Comparison of ENCODE assay signal across 1 cellular context in genomic region chr16:85569615-85570212, GRCh38.
TF ChIP-seq lines count a peak whose summit lies in the region.

No MANE protein-coding gene starts in this region.

TF ChIP-seq in K562, 482 proteins besides CTCF, POLR2A, EP300 and RAD21 (continued from another document):
- TF ChIP-seq, protein P1, sequence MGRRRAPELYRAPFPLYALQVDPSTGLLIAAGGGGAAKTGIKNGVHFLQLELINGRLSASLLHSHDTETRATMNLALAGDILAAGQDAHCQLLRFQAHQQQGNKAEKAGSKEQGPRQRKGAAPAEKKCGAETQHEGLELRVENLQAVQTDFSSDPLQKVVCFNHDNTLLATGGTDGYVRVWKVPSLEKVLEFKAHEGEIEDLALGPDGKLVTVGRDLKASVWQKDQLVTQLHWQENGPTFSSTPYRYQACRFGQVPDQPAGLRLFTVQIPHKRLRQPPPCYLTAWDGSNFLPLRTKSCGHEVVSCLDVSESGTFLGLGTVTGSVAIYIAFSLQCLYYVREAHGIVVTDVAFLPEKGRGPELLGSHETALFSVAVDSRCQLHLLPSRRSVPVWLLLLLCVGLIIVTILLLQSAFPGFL (CRISPR knock-in tag; IDR thresholded peaks at IDR 0.05): no peak
- TF ChIP-seq RCOR1 (IDR thresholded peaks at IDR 0.05; ENCODE audit: borderline replicate concordance in 1 of 2, low read depth in 2 of 2, low read length in 2 of 2) (peak in 1 of 2 experiments; percentile 59; a peak in 2 of 4 replicates), TARDBP (IDR thresholded peaks at IDR 0.05) (0 out of 2 replicates have a peak, but pooled peaks have one; percentile 49), CSDE1 (IDR thresholded peaks at IDR 0.05) (no peak), ATF1 (CRISPR knock-in tag; IDR thresholded peaks at IDR 0.05) (no peak), ATF1 (tag; IDR thresholded peaks at IDR 0.05) (peak; percentile 62), POLR2H (tag; IDR thresholded peaks at IDR 0.05; ENCODE audit: low read depth) (no peak), CTBP1 (IDR thresholded peaks at IDR 0.05; ENCODE audit: borderline replicate concordance) (peak; percentile 53; the same call in 1 of the 2 replicates), JUN (IDR thresholded peaks at IDR 0.05; ENCODE audit: borderline replicate concordance, low read depth, low read length) (no peak), JUN (CRISPR knock-in tag; IDR thresholded peaks at IDR 0.05; ENCODE audit: borderline replicate concordance) (0 out of 2 replicates have a peak, but pooled peaks have one; percentile 69), U2AF2 (optimal IDR thresholded peaks at IDR 0.05; ENCODE audit: low read depth, low read length) (no peak), ZC3H8 (IDR thresholded peaks at IDR 0.05) (peak; percentile 56; the same call in 1 of the 2 replicates), ZBTB1 (CRISPR knock-in tag; IDR thresholded peaks at IDR 0.05; ENCODE audit: borderline replicate concordance, low read depth) (peak; percentile 45; the same call in 1 of the 2 replicates), TCF7L2 (IDR thresholded peaks at IDR 0.05; ENCODE audit: low read depth, low read length) (no peak), ETV1 (tag; conservative IDR thresholded peaks at IDR 0.05; ENCODE audit: low read depth) (peak; percentile 78), ETV6 (IDR thresholded peaks at IDR 0.05; ENCODE audit: borderline replicate concordance in 1 of 2, low read depth in 2 of 2, low read length in 1 of 2) (no peak), ETV6 (CRISPR knock-in tag; IDR thresholded peaks at IDR 0.05; ENCODE audit: borderline replicate concordance) (no peak), ZNF766 (CRISPR knock-in tag; conservative IDR thresholded peaks at IDR 0.05) (peak; percentile 100), HNRNPLL (IDR thresholded peaks at IDR 0.05; ENCODE audit: low read depth, low read length, poor library complexity, severe bottlenecking) (peak; percentile 56), IFI16 (CRISPR knock-in tag; IDR thresholded peaks at IDR 0.05) (no peak), MTA3 (IDR thresholded peaks at IDR 0.05; ENCODE audit: borderline replicate concordance) (peak; percentile 64), HINFP (tag; conservative IDR thresholded peaks at IDR 0.05; ENCODE audit: low read depth) (no peak), SNIP1 (IDR thresholded peaks at IDR 0.05; ENCODE audit: low read depth) (no peak), TAF1 (IDR thresholded peaks at IDR 0.05; ENCODE audit: control insufficient read depth, extremely low read depth, insufficient read depth, low read length, severe bottlenecking) (peak; percentile 88), ZNF124 (CRISPR knock-in tag; IDR thresholded peaks at IDR 0.05) (no peak), SPI1 (IDR thresholded peaks at IDR 0.05; ENCODE audit: borderline replicate concordance, low read depth, low read length) (peak; percentile 85), NCOA4 (IDR thresholded peaks at IDR 0.05; ENCODE audit: partially characterized antibody) (no peak), MCM2 (IDR thresholded peaks at IDR 0.05; ENCODE audit: low read depth) (no peak), DIDO1 (tag; IDR thresholded peaks at IDR 0.05; ENCODE audit: low read depth) (no peak)
- TF ChIP-seq, protein P2, sequence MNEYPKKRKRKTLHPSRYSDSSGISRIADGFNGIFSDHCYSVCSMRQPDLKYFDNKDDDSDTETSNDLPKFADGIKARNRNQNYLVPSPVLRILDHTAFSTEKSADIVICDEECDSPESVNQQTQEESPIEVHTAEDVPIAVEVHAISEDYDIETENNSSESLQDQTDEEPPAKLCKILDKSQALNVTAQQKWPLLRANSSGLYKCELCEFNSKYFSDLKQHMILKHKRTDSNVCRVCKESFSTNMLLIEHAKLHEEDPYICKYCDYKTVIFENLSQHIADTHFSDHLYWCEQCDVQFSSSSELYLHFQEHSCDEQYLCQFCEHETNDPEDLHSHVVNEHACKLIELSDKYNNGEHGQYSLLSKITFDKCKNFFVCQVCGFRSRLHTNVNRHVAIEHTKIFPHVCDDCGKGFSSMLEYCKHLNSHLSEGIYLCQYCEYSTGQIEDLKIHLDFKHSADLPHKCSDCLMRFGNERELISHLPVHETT (CRISPR knock-in tag; conservative IDR thresholded peaks at IDR 0.05 in 1 of 2, IDR thresholded peaks at IDR 0.05 in 1 of 2): peak in 1 of 2 experiments; percentile 36; a peak in 1 of 4 replicates
- TF ChIP-seq, protein P3, sequence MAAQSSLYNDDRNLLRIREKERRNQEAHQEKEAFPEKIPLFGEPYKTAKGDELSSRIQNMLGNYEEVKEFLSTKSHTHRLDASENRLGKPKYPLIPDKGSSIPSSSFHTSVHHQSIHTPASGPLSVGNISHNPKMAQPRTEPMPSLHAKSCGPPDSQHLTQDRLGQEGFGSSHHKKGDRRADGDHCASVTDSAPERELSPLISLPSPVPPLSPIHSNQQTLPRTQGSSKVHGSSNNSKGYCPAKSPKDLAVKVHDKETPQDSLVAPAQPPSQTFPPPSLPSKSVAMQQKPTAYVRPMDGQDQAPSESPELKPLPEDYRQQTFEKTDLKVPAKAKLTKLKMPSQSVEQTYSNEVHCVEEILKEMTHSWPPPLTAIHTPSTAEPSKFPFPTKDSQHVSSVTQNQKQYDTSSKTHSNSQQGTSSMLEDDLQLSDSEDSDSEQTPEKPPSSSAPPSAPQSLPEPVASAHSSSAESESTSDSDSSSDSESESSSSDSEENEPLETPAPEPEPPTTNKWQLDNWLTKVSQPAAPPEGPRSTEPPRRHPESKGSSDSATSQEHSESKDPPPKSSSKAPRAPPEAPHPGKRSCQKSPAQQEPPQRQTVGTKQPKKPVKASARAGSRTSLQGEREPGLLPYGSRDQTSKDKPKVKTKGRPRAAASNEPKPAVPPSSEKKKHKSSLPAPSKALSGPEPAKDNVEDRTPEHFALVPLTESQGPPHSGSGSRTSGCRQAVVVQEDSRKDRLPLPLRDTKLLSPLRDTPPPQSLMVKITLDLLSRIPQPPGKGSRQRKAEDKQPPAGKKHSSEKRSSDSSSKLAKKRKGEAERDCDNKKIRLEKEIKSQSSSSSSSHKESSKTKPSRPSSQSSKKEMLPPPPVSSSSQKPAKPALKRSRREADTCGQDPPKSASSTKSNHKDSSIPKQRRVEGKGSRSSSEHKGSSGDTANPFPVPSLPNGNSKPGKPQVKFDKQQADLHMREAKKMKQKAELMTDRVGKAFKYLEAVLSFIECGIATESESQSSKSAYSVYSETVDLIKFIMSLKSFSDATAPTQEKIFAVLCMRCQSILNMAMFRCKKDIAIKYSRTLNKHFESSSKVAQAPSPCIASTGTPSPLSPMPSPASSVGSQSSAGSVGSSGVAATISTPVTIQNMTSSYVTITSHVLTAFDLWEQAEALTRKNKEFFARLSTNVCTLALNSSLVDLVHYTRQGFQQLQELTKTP (IDR thresholded peaks at IDR 0.05; ENCODE audit: low read depth in 1 of 2, partially characterized antibody in 2 of 2): peak in 1 of 2 experiments; percentile 78
- TF ChIP-seq, protein P4, sequence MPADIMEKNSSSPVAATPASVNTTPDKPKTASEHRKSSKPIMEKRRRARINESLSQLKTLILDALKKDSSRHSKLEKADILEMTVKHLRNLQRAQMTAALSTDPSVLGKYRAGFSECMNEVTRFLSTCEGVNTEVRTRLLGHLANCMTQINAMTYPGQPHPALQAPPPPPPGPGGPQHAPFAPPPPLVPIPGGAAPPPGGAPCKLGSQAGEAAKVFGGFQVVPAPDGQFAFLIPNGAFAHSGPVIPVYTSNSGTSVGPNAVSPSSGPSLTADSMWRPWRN (IDR thresholded peaks at IDR 0.05; ENCODE audit: low read depth): 0 out of 2 replicates have a peak, but pooled peaks have one; percentile 8
